Comparison of ENCODE assay signal across 21 cellular contexts in the genomic region with DNA sequence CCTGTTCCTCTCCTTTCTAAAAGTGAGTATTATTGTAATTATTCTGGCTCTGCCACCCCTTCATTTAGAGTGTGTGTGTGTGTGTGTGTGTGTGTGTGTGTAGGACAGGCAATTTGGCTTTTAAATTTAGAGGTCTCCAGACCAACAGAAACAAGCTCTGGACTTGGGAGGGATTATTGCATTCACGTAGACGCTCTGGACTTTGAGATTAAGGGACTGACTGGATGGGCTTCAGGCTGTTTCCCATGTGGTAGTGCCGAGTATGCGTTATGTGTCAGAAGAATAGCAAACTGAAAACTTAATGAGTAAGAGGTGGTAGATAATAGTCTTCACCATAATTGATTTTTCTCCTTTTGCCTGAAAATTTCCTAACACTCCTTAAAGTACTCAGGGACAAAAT.
"Had no signal": no experiment of that assay in that cellular context is flagged by ENCODE, and none has a peak within 500 bp of the region (broad histone marks: within the 10 kb centered on the region; RNA-seq: fewer than 3 reads in every experiment).

No MANE protein-coding gene starts in this region.

- H3K9ac ChIP-seq: parathyroid adenoma had no signal

- H3K36me3 ChIP-seq: esophagus muscularis mucosa, gastrocnemius medialis, heart right ventricle, tibial artery, upper lobe of right lung had no signal

- H3K9me3 Mint-ChIP-seq: effector memory CD8-positive, alpha-beta T cell had no signal

- H3K79me2 ChIP-seq: parathyroid adenoma had no signal

- ATAC-seq: effector memory CD8-positive, alpha-beta T cell; gastrocnemius medialis; heart right ventricle; naive thymus-derived CD4-positive, alpha-beta T cell; psoas muscle; stimulated activated naive CD8-positive, alpha-beta T cell treated with anti-CD3 and anti-CD28 coated beads, Interleukin-15, Interleukin-2, amounts not matched to agents 100 U/mL and 50 U/mL, for 24 hours; upper lobe of right lung had no signal

- H3K27me3 ChIP-seq: esophagus muscularis mucosa, gastrocnemius medialis, heart right ventricle, tibial artery, upper lobe of right lung had no signal

- H2AFZ ChIP-seq: parathyroid adenoma had no signal

- DNase-seq: cerebellar nuclear complex; effector memory CD8-positive, alpha-beta T cell; gastrocnemius medialis; heart right ventricle; hypothalamus; kidney glomerular epithelial cell; mesendoderm; naive thymus-derived CD4-positive, alpha-beta T cell; nucleus accumbens; psoas muscle; stimulated activated CD4-positive, alpha-beta T cell treated with anti-CD3 and anti-CD28 coated beads, Interleukin-2, amount 100 ng/mL, for 48 hours; stimulated activated naive CD8-positive, alpha-beta T cell treated with anti-CD3 and anti-CD28 coated beads, Interleukin-15, Interleukin-2, amounts not matched to agents 100 U/mL and 50 U/mL, for 24 hours; tibial artery; upper lobe of right lung had no signal

- H3K4me3 ChIP-seq: esophagus muscularis mucosa, gastrocnemius medialis, heart right ventricle, psoas muscle, smooth muscle cell, tibial artery, upper lobe of right lung had no signal

- H3K27ac Mint-ChIP-seq: dendritic cell treated with granulocyte-macrophage colony-stimulating factor and Interleukin-4, amounts not matched to agents 40 ng/mL and 50 ng/mL, for 4 days; effector memory CD8-positive, alpha-beta T cell; naive thymus-derived CD4-positive, alpha-beta T cell had no signal

- H3K27ac ChIP-seq: epithelial cell of prostate, esophagus muscularis mucosa, gastrocnemius medialis, heart right ventricle, parathyroid adenoma, psoas muscle, tibial artery, upper lobe of right lung had no signal

- H3K9me3 ChIP-seq: gastrocnemius medialis, psoas muscle, upper lobe of right lung had no signal

- H3K4me3 Mint-ChIP-seq: dendritic cell treated with granulocyte-macrophage colony-stimulating factor and Interleukin-4, amounts not matched to agents 40 ng/mL and 50 ng/mL, for 4 days; effector memory CD8-positive, alpha-beta T cell; naive thymus-derived CD4-positive, alpha-beta T cell had no signal

- H3K4me1 ChIP-seq: esophagus muscularis mucosa, gastrocnemius medialis, heart right ventricle, parathyroid adenoma, psoas muscle, tibial artery, upper lobe of right lung had no signal

- H3K36me3 Mint-ChIP-seq: naive thymus-derived CD4-positive, alpha-beta T cell had no signal

- FAIRE-seq: colon, islet of Langerhans had no signal

- H3K4me2 ChIP-seq: smooth muscle cell had no signal

- H3K27me3 Mint-ChIP-seq: dendritic cell treated with granulocyte-macrophage colony-stimulating factor and Interleukin-4, amounts not matched to agents 40 ng/mL and 50 ng/mL, for 4 days; effector memory CD8-positive, alpha-beta T cell had no signal

- H3K4me1 Mint-ChIP-seq: naive thymus-derived CD4-positive, alpha-beta T cell had no signal
